1 cellular context compared by ENCODE assay signal in the genomic region with DNA sequence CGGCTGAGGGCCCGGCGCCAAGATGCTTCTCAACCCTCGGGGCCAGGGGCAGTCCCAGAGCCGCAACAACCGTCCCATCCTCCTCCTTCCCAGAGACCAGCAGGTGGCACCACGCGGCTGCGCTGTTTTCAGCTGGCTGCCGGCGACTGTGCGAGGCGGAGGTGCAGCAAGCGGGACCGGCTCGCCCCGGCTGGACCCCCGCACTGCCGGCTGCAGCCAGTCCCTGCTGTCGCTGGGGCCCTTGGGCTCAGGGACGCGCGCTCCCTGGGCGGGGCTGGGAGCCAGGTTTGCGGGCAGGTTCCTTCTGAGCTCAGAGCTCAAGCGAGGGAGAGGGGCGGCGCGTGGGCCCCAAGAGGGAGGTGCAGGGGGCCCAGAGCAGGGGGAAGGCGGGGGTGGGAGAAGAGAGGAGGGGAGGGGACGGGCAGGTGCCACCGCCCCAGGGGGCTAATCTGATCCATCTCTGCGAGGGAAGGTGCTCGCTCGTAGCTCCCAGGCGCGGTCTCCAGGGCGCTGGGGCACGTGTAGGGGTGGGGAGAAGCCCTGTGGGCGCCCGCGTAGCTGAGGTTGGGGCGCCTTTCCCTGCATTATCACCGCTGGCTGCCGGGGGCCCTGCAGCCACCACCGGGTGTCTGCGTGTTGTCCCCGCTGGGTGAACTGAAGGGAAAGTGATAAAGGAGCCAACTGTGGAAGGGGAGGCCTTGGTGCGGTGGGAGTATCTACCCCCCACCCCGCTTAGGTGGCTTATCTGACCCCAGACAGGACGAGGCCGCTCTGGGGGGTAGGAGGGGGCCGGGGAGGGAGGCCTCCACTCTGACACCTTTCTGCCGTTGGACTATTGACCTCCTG.
TF ChIP-seq lines count a peak whose summit lies in the region.

No MANE protein-coding gene starts in this region.

TF ChIP-seq in K562, 482 proteins besides CTCF, POLR2A, EP300 and RAD21 (continued from another document and continues in another):
- TF ChIP-seq, protein P1, sequence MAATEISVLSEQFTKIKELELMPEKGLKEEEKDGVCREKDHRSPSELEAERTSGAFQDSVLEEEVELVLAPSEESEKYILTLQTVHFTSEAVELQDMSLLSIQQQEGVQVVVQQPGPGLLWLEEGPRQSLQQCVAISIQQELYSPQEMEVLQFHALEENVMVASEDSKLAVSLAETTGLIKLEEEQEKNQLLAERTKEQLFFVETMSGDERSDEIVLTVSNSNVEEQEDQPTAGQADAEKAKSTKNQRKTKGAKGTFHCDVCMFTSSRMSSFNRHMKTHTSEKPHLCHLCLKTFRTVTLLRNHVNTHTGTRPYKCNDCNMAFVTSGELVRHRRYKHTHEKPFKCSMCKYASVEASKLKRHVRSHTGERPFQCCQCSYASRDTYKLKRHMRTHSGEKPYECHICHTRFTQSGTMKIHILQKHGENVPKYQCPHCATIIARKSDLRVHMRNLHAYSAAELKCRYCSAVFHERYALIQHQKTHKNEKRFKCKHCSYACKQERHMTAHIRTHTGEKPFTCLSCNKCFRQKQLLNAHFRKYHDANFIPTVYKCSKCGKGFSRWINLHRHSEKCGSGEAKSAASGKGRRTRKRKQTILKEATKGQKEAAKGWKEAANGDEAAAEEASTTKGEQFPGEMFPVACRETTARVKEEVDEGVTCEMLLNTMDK (IDR thresholded peaks at IDR 0.05; ENCODE audit: borderline replicate concordance, insufficient read depth, low read depth, low read length, poor library complexity, severe bottlenecking) = peak; percentile 86
- no peak for TF ChIP-seq CBX2 (IDR thresholded peaks at IDR 0.05; ENCODE audit: insufficient read depth, low read length, poor library complexity, severe bottlenecking)
- no peak for TF ChIP-seq MCM3 (IDR thresholded peaks at IDR 0.05)
- peak; percentile 63 for TF ChIP-seq BCOR (IDR thresholded peaks at IDR 0.05)
- no peak for TF ChIP-seq JUN (IDR thresholded peaks at IDR 0.05; ENCODE audit: borderline replicate concordance, low read depth, low read length)
- no peak for TF ChIP-seq JUN (CRISPR knock-in tag; IDR thresholded peaks at IDR 0.05; ENCODE audit: borderline replicate concordance)
- TF ChIP-seq MNT (conservative IDR thresholded peaks at IDR 0.05) = peak; percentile 85 to 91
- no peak for TF ChIP-seq CSDE1 (IDR thresholded peaks at IDR 0.05)
- no peak for TF ChIP-seq SP2 (IDR thresholded peaks at IDR 0.05; ENCODE audit: extremely low read depth, low read depth, low read length, poor library complexity, severe bottlenecking)
- TF ChIP-seq PRMT5 (CRISPR knock-in tag; IDR thresholded peaks at IDR 0.05) = no peak
- no peak; the same call in 1 of the 2 replicates for TF ChIP-seq ZNF76 (CRISPR knock-in tag; IDR thresholded peaks at IDR 0.05; ENCODE audit: borderline replicate concordance)
- peak; percentile 99 for TF ChIP-seq HMGN3 (IDR thresholded peaks at IDR 0.05; ENCODE audit: borderline replicate concordance, extremely low read depth, insufficient read length, low read depth, low read length)
- no peak for TF ChIP-seq PHF20 (IDR thresholded peaks at IDR 0.05; ENCODE audit: partially characterized antibody)
- peak; percentile 94 for TF ChIP-seq SMAD1 (IDR thresholded peaks at IDR 0.05; ENCODE audit: low read depth, low read length, partially characterized antibody)
- peak; percentile 77 for TF ChIP-seq ZNF740 (CRISPR knock-in tag; IDR thresholded peaks at IDR 0.05)
- peak in 1 of 2 experiments; percentile 67; a peak in 1 of 4 replicates for TF ChIP-seq ZNF740 (tag; IDR thresholded peaks at IDR 0.05)
- TF ChIP-seq HDGF (IDR thresholded peaks at IDR 0.05) = no peak
- peak in 1 of 2 experiments; percentile 16; a peak in 1 of 4 replicates for TF ChIP-seq SIN3A (IDR thresholded peaks at IDR 0.05; ENCODE audit: borderline replicate concordance in 2 of 2, control insufficient read depth in 1 of 2, low read depth in 2 of 2, low read length in 2 of 2)
- TF ChIP-seq TEAD2 (tag; IDR thresholded peaks at IDR 0.05) = no peak
- no peak for TF ChIP-seq TCF15 (CRISPR knock-in tag; IDR thresholded peaks at IDR 0.05)
- no peak for TF ChIP-seq PTTG1 (tag; IDR thresholded peaks at IDR 0.05; ENCODE audit: low read depth)
- peak in 1 of 2 experiments; percentile 45; a peak in 2 of 4 replicates for TF ChIP-seq SRF (CRISPR knock-in tag; IDR thresholded peaks at IDR 0.05)
- TF ChIP-seq MEIS2 (IDR thresholded peaks at IDR 0.05; ENCODE audit: partially characterized antibody) = peak; percentile 37
- TF ChIP-seq MTA1 (IDR thresholded peaks at IDR 0.05; ENCODE audit: borderline replicate concordance) = peak; percentile 82; the same call in 1 of the 2 replicates
- peak; percentile 17 for TF ChIP-seq MXD1 (CRISPR knock-in tag; IDR thresholded peaks at IDR 0.05; ENCODE audit: borderline replicate concordance, poor library complexity, severe bottlenecking)
- TF ChIP-seq FUS (optimal IDR thresholded peaks at IDR 0.05; ENCODE audit: low read depth, low read length) = peak; percentile 95
- TF ChIP-seq HNRNPUL1 (IDR thresholded peaks at IDR 0.05; ENCODE audit: low read length) = no peak
- no peak for TF ChIP-seq ETV6 (IDR thresholded peaks at IDR 0.05; ENCODE audit: borderline replicate concordance in 1 of 2, low read depth in 2 of 2, low read length in 1 of 2)
- no peak for TF ChIP-seq ETV6 (CRISPR knock-in tag; IDR thresholded peaks at IDR 0.05; ENCODE audit: borderline replicate concordance)
- TF ChIP-seq, protein P2, sequence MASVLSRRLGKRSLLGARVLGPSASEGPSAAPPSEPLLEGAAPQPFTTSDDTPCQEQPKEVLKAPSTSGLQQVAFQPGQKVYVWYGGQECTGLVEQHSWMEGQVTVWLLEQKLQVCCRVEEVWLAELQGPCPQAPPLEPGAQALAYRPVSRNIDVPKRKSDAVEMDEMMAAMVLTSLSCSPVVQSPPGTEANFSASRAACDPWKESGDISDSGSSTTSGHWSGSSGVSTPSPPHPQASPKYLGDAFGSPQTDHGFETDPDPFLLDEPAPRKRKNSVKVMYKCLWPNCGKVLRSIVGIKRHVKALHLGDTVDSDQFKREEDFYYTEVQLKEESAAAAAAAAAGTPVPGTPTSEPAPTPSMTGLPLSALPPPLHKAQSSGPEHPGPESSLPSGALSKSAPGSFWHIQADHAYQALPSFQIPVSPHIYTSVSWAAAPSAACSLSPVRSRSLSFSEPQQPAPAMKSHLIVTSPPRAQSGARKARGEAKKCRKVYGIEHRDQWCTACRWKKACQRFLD (CRISPR knock-in tag; IDR thresholded peaks at IDR 0.05) = peak; percentile 95
- TF ChIP-seq GTF2F1 (IDR thresholded peaks at IDR 0.05; ENCODE audit: low read depth, low read length) = peak; percentile 19; the same call in 1 of the 2 replicates
- TF ChIP-seq KAT8 (IDR thresholded peaks at IDR 0.05; ENCODE audit: low read depth) = no peak
- no peak for TF ChIP-seq HNRNPH1 (optimal IDR thresholded peaks at IDR 0.05; ENCODE audit: low read depth, low read length)
- TF ChIP-seq ATF7 (IDR thresholded peaks at IDR 0.05) = no peak; the same call in 1 of the 2 replicates
- TF ChIP-seq POLR2AphosphoS5 (IDR thresholded peaks at IDR 0.05; ENCODE audit: control insufficient read depth, insufficient read depth, low read depth, low read length) = peak; percentile 93
- peak; percentile 89 for TF ChIP-seq DPF2 (IDR thresholded peaks at IDR 0.05)
- TF ChIP-seq PPARD (CRISPR knock-in tag; IDR thresholded peaks at IDR 0.05) = no peak
- no peak for TF ChIP-seq CBFB (CRISPR knock-in tag; IDR thresholded peaks at IDR 0.05)
- peak; percentile 60; the same call in 1 of the 2 replicates for TF ChIP-seq ZNF253 (CRISPR knock-in tag; conservative IDR thresholded peaks at IDR 0.05)
- TF ChIP-seq LEF1 (IDR thresholded peaks at IDR 0.05) = peak; percentile 82
- TF ChIP-seq AFF1 (IDR thresholded peaks at IDR 0.05; ENCODE audit: low read depth in 1 of 2, partially characterized antibody in 2 of 2) = peak; percentile 48 to 50
- no peak for TF ChIP-seq SNRNP70 (optimal IDR thresholded peaks at IDR 0.05; ENCODE audit: low read depth, low read length)
- no peak for TF ChIP-seq NFE2L1 (tag; IDR thresholded peaks at IDR 0.05; ENCODE audit: borderline replicate concordance, low read depth)
- TF ChIP-seq SRSF7 (optimal IDR thresholded peaks at IDR 0.05; ENCODE audit: low read depth, low read length) = no peak
- TF ChIP-seq RUNX1 (IDR thresholded peaks at IDR 0.05; ENCODE audit: low read depth) = peak; percentile 76; the same call in 1 of the 2 replicates
- peak in 1 of 3 experiments; percentile 76; a peak in 2 of 6 replicates for TF ChIP-seq ZBTB11 (CRISPR knock-in tag; IDR thresholded peaks at IDR 0.05)
- peak; percentile 83 for TF ChIP-seq NFIC (IDR thresholded peaks at IDR 0.05)
- no peak for TF ChIP-seq ZNF133 (CRISPR knock-in tag; IDR thresholded peaks at IDR 0.05)
